In the genomic region with DNA sequence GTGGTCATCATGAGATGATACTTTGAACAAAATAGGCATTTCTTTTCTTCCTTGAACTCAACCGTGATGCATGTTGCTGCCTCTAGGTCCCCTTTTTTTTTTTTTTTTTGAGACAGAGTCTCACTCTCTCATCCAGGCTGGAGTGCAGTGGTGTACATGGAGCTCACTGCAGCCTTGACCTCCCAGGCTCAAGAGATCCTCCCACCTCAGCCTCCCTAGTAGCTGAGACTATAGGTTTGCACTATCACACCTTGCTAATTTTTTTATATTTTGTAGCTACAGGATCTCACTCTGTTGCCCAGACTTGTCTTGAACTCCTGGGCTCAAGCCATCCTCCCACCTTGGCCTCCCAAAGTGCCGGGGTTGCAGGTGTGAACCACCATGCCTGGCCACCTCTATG, we compare ENCODE assay signal across 21 cellular contexts. TPM values are rescaled to one million over a fixed set of nuclear protein-coding genes. Genes with fewer than 3 reads are reported as not detected.
A peak's percentile ranks its signal among the peaks of the same experiment; 100 is the strongest.
DNase-seq lines count a peak whose midpoint lies in the region; ATAC-seq and TF ChIP-seq lines count a peak whose summit lies in the region.
"Had no signal": no experiment of that assay in that cellular context is flagged by ENCODE, and none has a peak within 500 bp of the region (broad histone marks: within the 10 kb centered on the region; RNA-seq: fewer than 3 reads in every experiment).

No MANE protein-coding gene starts in this region.

- POLR2A ChIA-PET in activated B cell treated with CpG ODN at 0.5 μM for 24 hours (lab: Charles Lee), result interaction anchor here (0.7 kb wide), 1 partner anchor 12 kb away, joined by 5 read pairs; no protein-coding TSS in a partner anchor
- POLR2A ChIA-PET in HEK293T (lab: Yijun Ruan, JAX), result no interaction called here

- no peak overlapping the region for H3K4me3 ChIP-seq in cardiac muscle cell
- H3K4me3 ChIP-seq in right lobe of liver, result no peak overlapping the region
- H3K4me3 ChIP-seq in aorta (ENCODE audit: low read length in 2 of 2), result no peak overlapping the region
- H3K4me3 ChIP-seq: dorsolateral prefrontal cortex, left ventricle myocardium inferior had no signal

- intact Hi-C loops in Right ventricle myocardium inferior (cut with DNase I) (loop anchor here (10.0 kb wide), 1 partner anchor 49 kb away; no protein-coding TSS in a partner anchor), activated B cell treated with CpG ODN at 0.5 μM for 24 hours (cut with micrococcal nuclease) (loop anchor here (5.0 kb wide), 1 partner anchor 37 kb away; no protein-coding TSS in a partner anchor), right lobe of liver (cut with DNase I) (no loop called here), CD14-positive monocyte (cut with micrococcal nuclease) (loop anchor here in 1 of 2 donors (10.0 kb wide), 1 partner anchor 49 kb away; no protein-coding TSS in a partner anchor), aorta (cut with DNase I) (no loop called here)

- H3K9me3 Mint-ChIP-seq in activated B cell treated with CpG ODN at 0.5 μM for 24 hours, result no peaks in the 10 kb centered on the region
- no peaks in the 10 kb centered on the region for H3K9me3 Mint-ChIP-seq in CD14-positive monocyte
- H3K9me3 Mint-ChIP-seq: stimulated activated naive CD8-positive, alpha-beta T cell treated with anti-CD3 and anti-CD28 coated beads, Interleukin-15, Interleukin-2, amounts not matched to agents 100 ng/mL and 50 ng/mL, for 24 hours had no signal

- TF ChIP-seq CTCF in cardiac muscle cell (IDR thresholded peaks at IDR 0.05; ENCODE audit: low read depth, low read length) (no peak), activated B cell treated with CpG ODN at 0.5 μM for 24 hours (IDR thresholded peaks at IDR 0.05) (no peak), right lobe of liver (IDR thresholded peaks at IDR 0.05) (no peak), CD14-positive monocyte (IDR thresholded peaks at IDR 0.05) (no peak)

- H3K36me3 ChIP-seq in cardiac muscle cell (no peaks in the 10 kb centered on the region), right lobe of liver (no peaks in the 10 kb centered on the region), aorta (ENCODE audit: control insufficient read depth in 1 of 2, insufficient read depth in 2 of 2, low read length in 1 of 2) (no peaks in the 10 kb centered on the region)

- TF ChIP-seq POLR2A in right lobe of liver (IDR thresholded peaks at IDR 0.05), result no peak

- H3K27me3 Mint-ChIP-seq in activated B cell treated with CpG ODN at 0.5 μM for 24 hours (no peaks in the 10 kb centered on the region), CD14-positive monocyte (ENCODE audit: low read depth in 3 of 3) (peaks cover 0 to 2% (median 0%) of the 10 kb centered on the region in 3 donors)
- H3K27me3 Mint-ChIP-seq: activated CD4-positive, alpha-beta memory T cell treated with anti-CD3 and anti-CD28 coated beads for 36 hours; stimulated activated naive CD8-positive, alpha-beta T cell treated with anti-CD3 and anti-CD28 coated beads, Interleukin-15, Interleukin-2, amounts not matched to agents 100 ng/mL and 50 ng/mL, for 24 hours; type B pancreatic cell had no signal

- H3K4me3 Mint-ChIP-seq in activated B cell treated with CpG ODN at 0.5 μM for 24 hours (no peak overlapping the region), CD14-positive monocyte (no peak overlapping the region)
- H3K4me3 Mint-ChIP-seq: activated CD4-positive, alpha-beta memory T cell treated with anti-CD3 and anti-CD28 coated beads for 36 hours; stimulated activated naive CD8-positive, alpha-beta T cell treated with anti-CD3 and anti-CD28 coated beads, Interleukin-15, Interleukin-2, amounts not matched to agents 100 ng/mL and 50 ng/mL, for 24 hours; type B pancreatic cell had no signal

- CTCF ChIA-PET in activated B cell treated with CpG ODN at 0.5 μM for 24 hours (lab: Charles Lee) (no interaction called here), HEK293T (lab: Yijun Ruan, JAX) (no interaction called here)

- peaks cover 56% of the 10 kb centered on the region for H3K4me1 Mint-ChIP-seq in activated B cell treated with CpG ODN at 0.5 μM for 24 hours
- H3K4me1 Mint-ChIP-seq in CD14-positive monocyte, result peaks cover 44% of the 10 kb centered on the region

- peak overlapping the region; percentile 71 for H3K27ac Mint-ChIP-seq in activated B cell treated with CpG ODN at 0.5 μM for 24 hours
- peak overlapping the region in 2 of 7 donors; percentile 30 to 47 for H3K27ac Mint-ChIP-seq in CD14-positive monocyte
- H3K27ac Mint-ChIP-seq: activated CD4-positive, alpha-beta memory T cell treated with anti-CD3 and anti-CD28 coated beads for 36 hours; stimulated activated naive CD8-positive, alpha-beta T cell treated with anti-CD3 and anti-CD28 coated beads, Interleukin-15, Interleukin-2, amounts not matched to agents 100 ng/mL and 50 ng/mL, for 24 hours had no signal

- H3K27me3 ChIP-seq in cardiac muscle cell (no peaks in the 10 kb centered on the region), right lobe of liver (no peaks in the 10 kb centered on the region), aorta (ENCODE audit: control insufficient read depth in 1 of 2, insufficient read depth in 2 of 2, low read length in 1 of 2) (no peaks in the 10 kb centered on the region)
- H3K27me3 ChIP-seq: dorsolateral prefrontal cortex had no signal

- no peaks in the 10 kb centered on the region for H3K9me3 ChIP-seq in cardiac muscle cell (ENCODE audit: low read depth)
- no peaks in the 10 kb centered on the region for H3K9me3 ChIP-seq in right lobe of liver
- no peaks in the 10 kb centered on the region for H3K9me3 ChIP-seq in aorta (ENCODE audit: control insufficient read depth, low read length)
- H3K9me3 ChIP-seq: left ventricle myocardium inferior had no signal

- H3K36me3 Mint-ChIP-seq in activated B cell treated with CpG ODN at 0.5 μM for 24 hours (ENCODE audit: low read depth), result peaks cover 29% of the 10 kb centered on the region
- peaks cover 16 to 24% of the 10 kb centered on the region in 2 donors for H3K36me3 Mint-ChIP-seq in CD14-positive monocyte

- peaks cover 10% of the 10 kb centered on the region for H3K4me1 ChIP-seq in cardiac muscle cell (ENCODE audit: low read depth)
- peaks cover 0 to 70% (median 20%) of the 10 kb centered on the region in 4 donors for H3K4me1 ChIP-seq in right lobe of liver
- no peaks in the 10 kb centered on the region for H3K4me1 ChIP-seq in aorta (ENCODE audit: control insufficient read depth in 1 of 2, insufficient read depth in 2 of 2, low read length in 2 of 2)

- WGBS in right lobe of liver (ENCODE audit: insufficient coverage, low coverage, low lambda C conversion rate, missing lambda C conversion rate), result 75% methylated on average over 1 of the region's 2 CpGs
- 95 to 98% methylated on average over 2 of the region's 2 CpGs for WGBS in aorta, 2 donors

- DNase-seq in cardiac muscle cell (ENCODE audit: low read depth in 1 of 2, low spot score in 1 of 2) (no peak), Right ventricle myocardium inferior (ENCODE audit: missing footprints) (no peak), activated B cell treated with CpG ODN at 0.5 μM for 24 hours (no peak), right lobe of liver (no peak), CD14-positive monocyte (ENCODE audit: low spot score) (no peak), HEK293T (ENCODE audit: extremely low spot score) (no peak), aorta (no peak)
- DNase-seq: activated CD4-positive, alpha-beta memory T cell treated with anti-CD3 and anti-CD28 coated beads for 36 hours; activated T-cell treated with anti-CD3 and anti-CD28 coated beads, Interleukin-2, amount 50 U/mL, for 48 hours; dorsolateral prefrontal cortex; foreskin fibroblast; HCEC 1CT; left ventricle myocardium inferior; NCI-H1105; NCI-H2081; NK-92 treated with Interleukin-12 subunit alpha and Interleukin-12 subunit beta, amount 100 ng/mL, for 24 hours; small intestine had no signal

- ATAC-seq in Right ventricle myocardium inferior (no peak), activated B cell treated with CpG ODN at 0.5 μM for 24 hours (ENCODE audit: low read depth) (no peak), right lobe of liver (no peak), HG03442 (IDR thresholded peaks at IDR 0.05; ENCODE audit: unreplicated experiment) (no peak), aorta (ENCODE audit: low FRiP score) (no peak)
- ATAC-seq: Panc1 had no signal

- H3K27ac ChIP-seq in cardiac muscle cell (peak overlapping the region; percentile 68), right lobe of liver (peak overlapping the region in 2 of 3 donors; percentile 84 to 92), aorta (ENCODE audit: low read depth in 1 of 2, low read length in 2 of 2) (no peak overlapping the region)
- H3K27ac ChIP-seq: left ventricle myocardium inferior had no signal

TF ChIP-seq in HEK293T, 16 proteins besides CTCF, POLR2A, EP300 and RAD21:
- TF ChIP-seq TARDBP (IDR thresholded peaks at IDR 0.05), result no peak
- no peak for TF ChIP-seq L3MBTL2 (conservative IDR thresholded peaks at IDR 0.05)
- TF ChIP-seq SUZ12 (IDR thresholded peaks at IDR 0.05), result no peak
- no peak for TF ChIP-seq ARNT (IDR thresholded peaks at IDR 0.05)
- no peak for TF ChIP-seq HDGF (IDR thresholded peaks at IDR 0.05; ENCODE audit: borderline replicate concordance)
- no peak for TF ChIP-seq FOXK2 (IDR thresholded peaks at IDR 0.05)
- TF ChIP-seq FOXM1 (IDR thresholded peaks at IDR 0.05; ENCODE audit: borderline replicate concordance), result no peak
- no peak for TF ChIP-seq LEF1 (IDR thresholded peaks at IDR 0.05; ENCODE audit: borderline replicate concordance)
- no peak for TF ChIP-seq ZNF384 (IDR thresholded peaks at IDR 0.05)
- no peak for TF ChIP-seq BHLHE40 (IDR thresholded peaks at IDR 0.05; ENCODE audit: borderline replicate concordance)
- TF ChIP-seq, protein P1, sequence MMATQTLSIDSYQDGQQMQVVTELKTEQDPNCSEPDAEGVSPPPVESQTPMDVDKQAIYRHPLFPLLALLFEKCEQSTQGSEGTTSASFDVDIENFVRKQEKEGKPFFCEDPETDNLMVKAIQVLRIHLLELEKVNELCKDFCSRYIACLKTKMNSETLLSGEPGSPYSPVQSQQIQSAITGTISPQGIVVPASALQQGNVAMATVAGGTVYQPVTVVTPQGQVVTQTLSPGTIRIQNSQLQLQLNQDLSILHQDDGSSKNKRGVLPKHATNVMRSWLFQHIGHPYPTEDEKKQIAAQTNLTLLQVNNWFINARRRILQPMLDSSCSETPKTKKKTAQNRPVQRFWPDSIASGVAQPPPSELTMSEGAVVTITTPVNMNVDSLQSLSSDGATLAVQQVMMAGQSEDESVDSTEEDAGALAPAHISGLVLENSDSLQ (IDR thresholded peaks at IDR 0.05), result no peak
- TF ChIP-seq SP1 (IDR thresholded peaks at IDR 0.05), result no peak
- no peak for TF ChIP-seq FOXA1 (IDR thresholded peaks at IDR 0.05)
- no peak for TF ChIP-seq CTBP1 (IDR thresholded peaks at IDR 0.05; ENCODE audit: borderline replicate concordance)
- TF ChIP-seq ELF4 (IDR thresholded peaks at IDR 0.05), result no peak
- TF ChIP-seq NFRKB (IDR thresholded peaks at IDR 0.05), result no peak

RNA-seq across cellular contexts. Expression of a gene that starts 20.6 kb away (rescaled TPM):
- total RNA-seq in cardiac muscle cell (39.3 and 55.1 TPM in 2 replicates), Right ventricle myocardium inferior (9.4 TPM), activated B cell treated with CpG ODN at 0.5 μM for 24 hours (32.2 and 32.3 TPM in 2 replicates), right lobe of liver (10 to 100 TPM; 11.1 to 24.0 (median 14.8) TPM), aorta (10 to 100 TPM; 15.7 to 25.0 TPM)
- polyA plus RNA-seq in cardiac muscle cell (15.5 and 17.7 TPM in 2 replicates), CD14-positive monocyte (1 to 10 TPM; 3.5 to 6.5 TPM), aorta (1 to 10 TPM; 2.9 to 4.6 TPM)

Comparison
In these comparisons a context has a peak if more than half of its experiments do, and no peak if none do; other contexts are left out.
1. H3K27ac ChIP-seq: peak in cardiac muscle cell (single experiment) and right lobe of liver (2 of 3); none in aorta (0 of 2).
2. intact Hi-C loops: an anchor here in Right ventricle myocardium inferior (10.0 kb wide) and activated B cell treated with CpG ODN at 0.5 μM for 24 hours (5.0 kb wide); none called in right lobe of liver and aorta.